Comparison of ENCODE assay signal across 17 cellular contexts in genomic region chr16:80460004-80460403, GRCh38.
A peak's percentile ranks its signal among the peaks of the same experiment; 100 is the strongest.
DNase-seq lines count a peak whose midpoint lies in the region; ATAC-seq and TF ChIP-seq lines count a peak whose summit lies in the region.
"Had no signal": no experiment of that assay in that cellular context is flagged by ENCODE, and none has a peak within 500 bp of the region (broad histone marks: within the 10 kb centered on the region; RNA-seq: fewer than 3 reads in every experiment).

No MANE protein-coding gene starts in this region.

- intact Hi-C loops in Right ventricle myocardium superior (cut with DNase I) = no loop called here
- intact Hi-C loops in uterus (cut with DNase I; ENCODE audit: low total_unique reads) = no loop called here

- H3K27ac ChIP-seq in right atrium auricular region = peak overlapping the region in 1 of 2 donors; percentile 23
- H3K27ac ChIP-seq in uterus = peak overlapping the region; percentile 5 to 38
- H3K27ac ChIP-seq: SJCRH30 had no signal

- ATAC-seq in Right ventricle myocardium superior (ENCODE audit: poor library complexity) (peak; percentile 76), omental fat pad (ENCODE audit: low FRiP score) (peak; percentile 34)

- no peak overlapping the region for H3K4me3 ChIP-seq in right atrium auricular region
- no peak overlapping the region for H3K4me3 ChIP-seq in fibroblast of mammary gland (ENCODE audit: control insufficient read depth, low read depth, low read length)
- H3K4me3 ChIP-seq in uterus = no peak overlapping the region
- H3K4me3 ChIP-seq: SJCRH30 had no signal

- no peaks in the 10 kb centered on the region for H3K36me3 ChIP-seq in right atrium auricular region
- no peaks in the 10 kb centered on the region for H3K36me3 ChIP-seq in uterus
- H3K36me3 ChIP-seq: SJCRH30 had no signal

- H3K9me3 ChIP-seq in right atrium auricular region (no peaks in the 10 kb centered on the region), uterus (no peaks in the 10 kb centered on the region)
- H3K9me3 ChIP-seq: SJCRH30 had no signal

- H3K27me3 ChIP-seq in right atrium auricular region = no peaks in the 10 kb centered on the region
- no peaks in the 10 kb centered on the region for H3K27me3 ChIP-seq in uterus
- H3K27me3 ChIP-seq: SJCRH30 had no signal

- H3K4me1 ChIP-seq in right atrium auricular region (no peaks in the 10 kb centered on the region), uterus (no peaks in the 10 kb centered on the region)
- H3K4me1 ChIP-seq: SJCRH30 had no signal

- TF ChIP-seq CTCF in right atrium auricular region (IDR thresholded peaks at IDR 0.05) (no peak), fibroblast of mammary gland (conservative IDR thresholded peaks at IDR 0.05; ENCODE audit: control insufficient read depth, insufficient read depth, low read depth, low read length) (no peak), omental fat pad (IDR thresholded peaks at IDR 0.05) (no peak), uterus (IDR thresholded peaks at IDR 0.05) (no peak)

- no peak for TF ChIP-seq POLR2A in uterus (IDR thresholded peaks at IDR 0.05)

- DNase-seq in Right ventricle myocardium superior (no peak), right atrium auricular region (ENCODE audit: low spot score) (no peak), fibroblast of mammary gland (ENCODE audit: low read depth) (peak; percentile 60), omental fat pad (ENCODE audit: low spot score) (no peak), uterus (no peak), NCI-H187 treated with DMSO at 0.1 percent for 48 hours (lab: John Stamatoyannopoulos, UW) (no peak), HUDEP-2 (lab: John Stamatoyannopoulos, UW; ENCODE audit: unreplicated experiment in 76 of 76) (no peak)
- no peak for DNase-seq in stimulated activated CD4-positive, alpha-beta T cell treated with anti-CD3 and anti-CD28 coated beads, Interleukin-4, amount 100 ng/mL, for 24 hours
- DNase-seq: C1 segment of cervical spinal cord, DND-41, GF-D8, H7, NCI-H1930, NCI-H2171, NCI-H774, RPMI8226, SJCRH30 had no signal
